Comparison of ENCODE assay signal across 8 cellular contexts in the genomic region with DNA sequence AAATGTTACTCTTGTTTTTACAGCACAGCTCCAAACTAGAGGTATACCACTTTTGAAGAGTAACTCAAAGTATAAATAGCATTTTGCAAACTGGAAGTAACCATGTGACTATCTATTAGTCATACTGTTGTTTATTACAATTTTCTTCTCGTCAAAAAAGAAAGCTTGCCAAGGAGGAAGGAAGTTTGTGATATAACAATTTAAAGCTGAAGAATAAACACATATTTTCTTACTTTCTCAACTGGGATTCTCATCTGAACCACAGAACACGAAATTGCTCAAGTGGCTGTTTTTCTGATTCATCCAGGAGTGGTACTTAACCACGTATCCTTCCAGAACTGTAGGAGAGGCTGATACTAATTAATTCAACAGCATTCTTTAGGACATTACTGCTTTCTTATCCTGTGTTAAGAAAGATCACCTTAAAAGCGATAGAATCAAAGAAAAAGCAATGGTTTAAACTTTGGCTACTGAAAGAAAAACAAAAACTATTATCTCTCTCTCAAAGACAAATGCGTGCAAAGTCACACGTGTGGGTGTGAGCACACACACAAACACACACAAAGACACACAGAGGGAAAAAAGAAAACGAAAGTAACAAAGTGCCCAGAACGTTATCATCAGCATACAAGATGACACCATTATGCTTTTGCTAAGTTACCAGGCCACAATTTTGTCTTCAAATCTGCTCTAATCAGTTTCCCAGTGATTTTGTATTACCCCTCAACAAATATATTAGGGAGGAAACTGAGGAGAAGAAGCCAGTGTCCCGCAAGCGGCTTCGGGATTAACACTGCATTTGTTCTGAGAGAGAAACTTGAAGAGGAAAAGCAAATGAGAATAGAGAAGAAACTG. TPM values are rescaled to one million over a fixed set of nuclear protein-coding genes. Genes with fewer than 3 reads are reported as not detected.
DNase-seq lines count a peak whose midpoint lies in the region; ATAC-seq, FAIRE-seq and TF ChIP-seq lines count a peak whose summit lies in the region.

A gene (minus strand): TSS at position 48 of the 855 bp plus-strand sequence.

- H3K36me3 ChIP-seq in naive thymus-derived CD4-positive, alpha-beta T cell (ENCODE audit: control insufficient read depth in 2 of 3, insufficient read depth in 3 of 3, low read length in 3 of 3): no peaks in the 10 kb centered on the region

- intact Hi-C loops in naive thymus-derived CD4-positive, alpha-beta T cell (cut with micrococcal nuclease): loop anchor here (1.0 to 5.0 kb wide), 17 partner anchors 15 to 743 kb away; a partner anchor contains a TSS

- in situ Hi-C loops in endometrial microvascular endothelial cells (cut with HindIII; ENCODE audit: inconsistent ontology term, low pct_unique_long_range_greater_than_20kb, low sequenced_read_pairs): no loop called here

- CTCF ChIA-PET in naive thymus-derived CD4-positive, alpha-beta T cell (lab: Charles Lee): interaction anchor here (0.6 to 2.7 kb wide), 4 partner anchors 53 to 127 kb away, joined by 3 to 9 read pairs (median 4); no protein-coding TSS in a partner anchor

- peak within 1 kb of the TSS; percentile 96 for H3K4me3 Mint-ChIP-seq in T-helper 17 cell
- H3K4me3 Mint-ChIP-seq in naive thymus-derived CD4-positive, alpha-beta T cell: peak within 1 kb of the TSS; percentile 87 to 99 (median 93)

- peaks cover 7 to 14% of the 10 kb centered on the region in 2 donors for H3K4me1 ChIP-seq in naive thymus-derived CD4-positive, alpha-beta T cell (ENCODE audit: control insufficient read depth in 2 of 2, insufficient read depth in 2 of 2, low read length in 2 of 2)

- H3K9me3 Mint-ChIP-seq in naive thymus-derived CD4-positive, alpha-beta T cell: no peaks in the 10 kb centered on the region

- no peaks in the 10 kb centered on the region for H3K27me3 Mint-ChIP-seq in T-helper 17 cell
- no peaks in the 10 kb centered on the region for H3K27me3 Mint-ChIP-seq in naive thymus-derived CD4-positive, alpha-beta T cell

- H3K27ac Mint-ChIP-seq in T-helper 17 cell: peak within 1 kb of the TSS; percentile 100
- peak within 1 kb of the TSS; percentile 97 to 100 (median 99) for H3K27ac Mint-ChIP-seq in naive thymus-derived CD4-positive, alpha-beta T cell

- H3K27me3 ChIP-seq in naive thymus-derived CD4-positive, alpha-beta T cell (ENCODE audit: control insufficient read depth in 2 of 2, insufficient read depth in 2 of 2, low read length in 2 of 2): no peaks in the 10 kb centered on the region

- H3K4me1 Mint-ChIP-seq in T-helper 17 cell: peaks cover 26% of the 10 kb centered on the region
- peaks cover 7 to 44% (median 29%) of the 10 kb centered on the region in 7 donors for H3K4me1 Mint-ChIP-seq in naive thymus-derived CD4-positive, alpha-beta T cell

- no peak for FAIRE-seq in HTR-8/SVneo (lab: Jason Lieb, UNC)

- no peaks in the 10 kb centered on the region for H3K9me3 ChIP-seq in T-helper 17 cell (ENCODE audit: control insufficient read depth, low read length, poor library complexity, severe bottlenecking)
- H3K9me3 ChIP-seq in naive thymus-derived CD4-positive, alpha-beta T cell (ENCODE audit: control insufficient read depth in 2 of 3, low read length in 3 of 3): no peaks in the 10 kb centered on the region

- TF ChIP-seq CTCF in GM12875 (IDR thresholded peaks at IDR 0.05; ENCODE audit: borderline replicate concordance, insufficient read depth, low read depth, low read length): no peak

- POLR2A ChIA-PET in naive thymus-derived CD4-positive, alpha-beta T cell (lab: Charles Lee): interaction anchor here (0.6 to 4.2 kb wide), 29 partner anchors 11 to 343 kb away, joined by 3 to 88 read pairs (median 4); a partner anchor contains a TSS

- H3K27ac ChIP-seq in naive thymus-derived CD4-positive, alpha-beta T cell (ENCODE audit: low read depth, low read length): peak within 1 kb of the TSS; percentile 94

- H3K36me3 Mint-ChIP-seq in T-helper 17 cell (ENCODE audit: low read depth): peaks cover 5% of the 10 kb centered on the region
- peaks cover 0 to 15% (median 3%) of the 10 kb centered on the region in 5 donors for H3K36me3 Mint-ChIP-seq in naive thymus-derived CD4-positive, alpha-beta T cell

- peak; percentile 41 for ATAC-seq in HG03045 (IDR thresholded peaks at IDR 0.05; ENCODE audit: unreplicated experiment)
- peak; percentile 74 for ATAC-seq in T-helper 17 cell
- peak; percentile 83 for ATAC-seq in naive thymus-derived CD4-positive, alpha-beta T cell

- H3K4me3 ChIP-seq in GM12875 (ENCODE audit: low read depth, low read length): peak within 1 kb of the TSS; percentile 38
- H3K4me3 ChIP-seq in naive thymus-derived CD4-positive, alpha-beta T cell (ENCODE audit: low read length): peak within 1 kb of the TSS; percentile 68

- DNase-seq in T-helper 17 cell: no peak
- peak in 7 of 9 donors; percentile 54 to 71 (median 58) for DNase-seq in naive thymus-derived CD4-positive, alpha-beta T cell
- no peak for DNase-seq in NCI-H2107 treated with DMSO at 0.1 percent for 48 hours (lab: John Stamatoyannopoulos, UW; ENCODE audit: unreplicated experiment)
- DNase-seq in HTR-8/SVneo (ENCODE audit: insufficient read length, low spot score): no peak
- DNase-seq in NCI-H187 (lab: John Stamatoyannopoulos, UW): no peak

RNA-seq across cellular contexts. Expression of the gene that starts here (rescaled TPM):
- 100 to 1,000 TPM in 1 of 2 donors, 10 to 100 TPM in 1; 59.9 to 116 TPM for total RNA-seq in T-helper 17 cell
- total RNA-seq in endometrial microvascular endothelial cells (ENCODE audit: inconsistent ontology term): 30.8 TPM
- total RNA-seq in naive thymus-derived CD4-positive, alpha-beta T cell: 10 to 100 TPM; 50.1 to 86.8 (median 73.8) TPM
- 10 to 100 TPM; 22.1 to 61.2 TPM for polyA plus RNA-seq in naive thymus-derived CD4-positive, alpha-beta T cell

Comparison
In these comparisons a context has a peak if more than half of its experiments do, and no peak if none do; other contexts are left out.
1. DNase-seq: peak in naive thymus-derived CD4-positive, alpha-beta T cell (7 of 9); none in T-helper 17 cell (0 of 3), NCI-H2107 treated with DMSO at 0.1 percent for 48 hours (single experiment), HTR-8/SVneo (single experiment) and NCI-H187 (0 of 2).
2. Peak in every context shown above with its lines, with median percentiles within 50 percentile points of each other: ATAC-seq.